ENCODE assay signal across 8 cellular contexts in genomic region chr9:130623466-130623865, GRCh38. TPM values are rescaled to one million over a fixed set of nuclear protein-coding genes. Genes with fewer than 3 reads are reported as not detected.
"Had no signal": no experiment of that assay in that cellular context is flagged by ENCODE, and none has a peak within 500 bp of the region (broad histone marks: within the 10 kb centered on the region; RNA-seq: fewer than 3 reads in every experiment).

No MANE protein-coding gene starts in this region.

- DNase-seq: H9, HCEC 1CT, KBM-7 had no signal

- H3K27ac ChIP-seq: HL-60 had no signal

- FAIRE-seq: H1, H54, HepG2 had no signal

- H3K4me3 ChIP-seq: GM23338 had no signal

RNA-seq across cellular contexts. Expression of gene PRDM12, which starts 40.9 kb away (rescaled TPM):
- total RNA-seq: GM23338, H9 had no signal
